Comparison of ENCODE assay signal across 2 cellular contexts in genomic region chr11:15692739-15693138, GRCh38.
TF ChIP-seq lines count a peak whose summit lies in the region.

No MANE protein-coding gene starts in this region.

TF ChIP-seq in IMR-90, 13 proteins besides CTCF, POLR2A, EP300 and RAD21 (continued from another document):
- TF ChIP-seq FOS (IDR thresholded peaks at IDR 0.05; ENCODE audit: low read depth, low read length) (peak; percentile 54), RCOR1 (IDR thresholded peaks at IDR 0.05; ENCODE audit: insufficient replicate concordance, low read length) (no peak), NFE2L2 (IDR thresholded peaks at IDR 0.05; ENCODE audit: low read depth, low read length) (no peak)

TF ChIP-seq in K562, 482 proteins besides CTCF, POLR2A, EP300 and RAD21 (continued from another document):
- 0 out of 2 replicates have a peak, but pooled peaks have one; percentile 13 for TF ChIP-seq ATF3 (IDR thresholded peaks at IDR 0.05)
- TF ChIP-seq ATF3 (CRISPR knock-in tag; conservative IDR thresholded peaks at IDR 0.05) = no peak
- TF ChIP-seq LARP7 (IDR thresholded peaks at IDR 0.05) = no peak
- no peak for TF ChIP-seq RFX5 (IDR thresholded peaks at IDR 0.05; ENCODE audit: low read depth, low read length)
- TF ChIP-seq ZNF740 (CRISPR knock-in tag; IDR thresholded peaks at IDR 0.05) = no peak
- TF ChIP-seq ZNF740 (tag; IDR thresholded peaks at IDR 0.05) = no peak
- no peak for TF ChIP-seq ZFX (CRISPR knock-in tag; IDR thresholded peaks at IDR 0.05)
- no peak for TF ChIP-seq SRSF3 (IDR thresholded peaks at IDR 0.05; ENCODE audit: insufficient read depth, low read length)
- TF ChIP-seq FOXJ2 (tag; IDR thresholded peaks at IDR 0.05) = no peak
- no peak for TF ChIP-seq ZNF77 (CRISPR knock-in tag; IDR thresholded peaks at IDR 0.05)
- TF ChIP-seq GATA2 (CRISPR knock-in tag; IDR thresholded peaks at IDR 0.05) = no peak
- TF ChIP-seq STAG1 (CRISPR knock-in tag; IDR thresholded peaks at IDR 0.05; ENCODE audit: borderline replicate concordance) = no peak
- TF ChIP-seq PML (IDR thresholded peaks at IDR 0.05; ENCODE audit: low read length) = no peak
- peak; percentile 22 for TF ChIP-seq MEIS2 (IDR thresholded peaks at IDR 0.05; ENCODE audit: partially characterized antibody)
- TF ChIP-seq FOXK2 (conservative IDR thresholded peaks at IDR 0.05 in 1 of 2, IDR thresholded peaks at IDR 0.05 in 1 of 2; ENCODE audit: low read depth in 2 of 2) = no peak
- TF ChIP-seq ILF3 (IDR thresholded peaks at IDR 0.05; ENCODE audit: borderline replicate concordance) = no peak
- TF ChIP-seq TEAD2 (tag; IDR thresholded peaks at IDR 0.05) = no peak
- no peak for TF ChIP-seq PYGO2 (tag; IDR thresholded peaks at IDR 0.05)
- TF ChIP-seq DMBX1 (CRISPR knock-in tag; IDR thresholded peaks at IDR 0.05; ENCODE audit: borderline replicate concordance) = no peak
- no peak for TF ChIP-seq CBFA2T2 (conservative IDR thresholded peaks at IDR 0.05)
